Comparison of ENCODE assay signal across 19 cellular contexts in genomic region chr16:51553314-51553713, GRCh38.
"Had no signal": no experiment of that assay in that cellular context is flagged by ENCODE, and none has a peak within 500 bp of the region (broad histone marks: within the 10 kb centered on the region; RNA-seq: fewer than 3 reads in every experiment).

No MANE protein-coding gene starts in this region.

- ATAC-seq: activated T-cell treated with anti-CD3 and anti-CD28 coated beads, Interleukin-2, amount 50 U/mL, for 72 hours; lower lobe of right lung; natural killer cell treated with Interleukin-12 subunit alpha and Interleukin-12 subunit beta and Interleukin-15 and Interleukin-18, amount 100 ng/mL, for 72 hours; right lobe of liver; stimulated activated memory B cell treated with anti-CD40 and anti-IgM and Interleukin-4, amounts not matched to agents 10 μg/mL and 1 μg/mL and 100 μg/mL, for 72 hours had no signal

- H3K4me1 ChIP-seq: lower lobe of right lung, prostate gland, right lobe of liver, spleen, tibial nerve had no signal

- H3K27me3 ChIP-seq: right lobe of liver, spleen, tibial nerve had no signal

- H3K27me3 Mint-ChIP-seq: activated CD4-positive, alpha-beta memory T cell treated with anti-CD3 and anti-CD28 coated beads for 36 hours; activated naive CD8-positive, alpha-beta T cell treated with anti-CD3 and anti-CD28 coated beads for 36 hours; natural killer cell treated with Interleukin-12 subunit alpha and Interleukin-12 subunit beta and Interleukin-15 and Interleukin-18, amount 100 ng/mL, for 72 hours; stimulated activated memory B cell treated with anti-CD40 and anti-IgM and Interleukin-4, amounts not matched to agents 10 μg/mL and 1 μg/mL and 100 μg/mL, for 72 hours had no signal

- H3K4me3 ChIP-seq: dorsolateral prefrontal cortex, lower lobe of right lung, prostate gland, right lobe of liver, spleen, tibial nerve had no signal

- H3K36me3 ChIP-seq: lower lobe of right lung, prostate gland, right lobe of liver, spleen, tibial nerve had no signal

- H3K36me3 Mint-ChIP-seq: activated CD4-positive, alpha-beta memory T cell treated with anti-CD3 and anti-CD28 coated beads for 36 hours; activated naive CD8-positive, alpha-beta T cell treated with anti-CD3 and anti-CD28 coated beads for 36 hours; natural killer cell treated with Interleukin-12 subunit alpha and Interleukin-12 subunit beta and Interleukin-15 and Interleukin-18, amount 100 ng/mL, for 72 hours; stimulated activated memory B cell treated with anti-CD40 and anti-IgM and Interleukin-4, amounts not matched to agents 10 μg/mL and 1 μg/mL and 100 μg/mL, for 72 hours had no signal

- H3K9me3 ChIP-seq: lower lobe of right lung, prostate gland, right lobe of liver, tibial nerve had no signal

- DNase-seq: activated CD4-positive, alpha-beta memory T cell treated with anti-CD3 and anti-CD28 coated beads for 36 hours; activated CD4-positive, CD25-positive, alpha-beta regulatory T cell treated with anti-CD3 and anti-CD28 coated beads, Interleukin-2, amount 50 U/mL, for 72 hours; activated gamma-delta T cell treated with Interleukin-2 at 50 U/mL for 16 hours; activated naive CD8-positive, alpha-beta T cell treated with anti-CD3 and anti-CD28 coated beads for 36 hours; activated T-cell treated with anti-CD3 and anti-CD28 coated beads, Interleukin-2, amount 50 U/mL, for 72 hours; dorsolateral prefrontal cortex; hippocampal formation; kidney glomerular epithelial cell; lower lobe of right lung; occipital lobe; right lobe of liver; spleen; stimulated activated CD4-positive, alpha-beta T cell treated with anti-CD3 and anti-CD28 coated beads, Interleukin-1b, Interleukin-23, amount 100 ng/mL, for 48 hours had no signal

- FAIRE-seq: endometrium had no signal

- H3K27ac Mint-ChIP-seq: activated CD4-positive, alpha-beta memory T cell treated with anti-CD3 and anti-CD28 coated beads for 36 hours; activated naive CD8-positive, alpha-beta T cell treated with anti-CD3 and anti-CD28 coated beads for 36 hours; activated T-cell treated with anti-CD3 and anti-CD28 coated beads, Interleukin-2, amount 50 U/mL, for 72 hours; natural killer cell treated with Interleukin-12 subunit alpha and Interleukin-12 subunit beta and Interleukin-15 and Interleukin-18, amount 100 ng/mL, for 72 hours; stimulated activated memory B cell treated with anti-CD40 and anti-IgM and Interleukin-4, amounts not matched to agents 10 μg/mL and 1 μg/mL and 100 μg/mL, for 72 hours; T-helper 2 cell treated with Interferon-gamma antibody and Interleukin-4, amounts not matched to agents 5 μg/mL and 100 μg/mL, for 36 hours had no signal

- H3K4me1 Mint-ChIP-seq: activated naive CD8-positive, alpha-beta T cell treated with anti-CD3 and anti-CD28 coated beads for 36 hours; stimulated activated memory B cell treated with anti-CD40 and anti-IgM and Interleukin-4, amounts not matched to agents 10 μg/mL and 1 μg/mL and 100 μg/mL, for 72 hours had no signal

- H3K27ac ChIP-seq: lower lobe of right lung, prostate gland, right lobe of liver, spleen, tibial nerve had no signal

- H3K4me3 Mint-ChIP-seq: activated CD4-positive, alpha-beta memory T cell treated with anti-CD3 and anti-CD28 coated beads for 36 hours; activated naive CD8-positive, alpha-beta T cell treated with anti-CD3 and anti-CD28 coated beads for 36 hours; activated T-cell treated with anti-CD3 and anti-CD28 coated beads, Interleukin-2, amount 50 U/mL, for 72 hours; natural killer cell treated with Interleukin-12 subunit alpha and Interleukin-12 subunit beta and Interleukin-15 and Interleukin-18, amount 100 ng/mL, for 72 hours; stimulated activated memory B cell treated with anti-CD40 and anti-IgM and Interleukin-4, amounts not matched to agents 10 μg/mL and 1 μg/mL and 100 μg/mL, for 72 hours; T-helper 2 cell treated with Interferon-gamma antibody and Interleukin-4, amounts not matched to agents 5 μg/mL and 100 μg/mL, for 36 hours had no signal
